In the genomic region with DNA sequence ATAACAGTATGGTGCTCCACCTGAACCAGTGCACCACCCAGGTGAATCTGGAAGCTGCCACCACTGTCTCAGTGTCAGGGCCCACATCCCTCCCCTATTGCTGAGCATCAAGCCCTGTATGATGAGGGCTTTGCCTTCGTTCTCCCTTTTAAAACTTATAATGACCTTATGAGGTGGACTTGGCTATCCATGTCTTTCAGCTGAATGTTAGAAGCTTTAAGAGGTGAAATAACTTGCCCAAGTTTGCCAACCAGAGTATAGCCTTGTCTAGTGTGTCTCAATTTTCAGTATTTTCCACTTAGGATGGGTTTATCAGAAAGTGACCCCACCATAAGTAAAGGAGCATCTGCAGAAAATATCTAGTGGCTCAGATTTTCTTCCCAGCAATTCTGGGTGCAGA, we compare ENCODE assay signal across 29 cellular contexts.
"Had no signal": no experiment of that assay in that cellular context is flagged by ENCODE, and none has a peak within 500 bp of the region (broad histone marks: within the 10 kb centered on the region; RNA-seq: fewer than 3 reads in every experiment).

No MANE protein-coding gene starts in this region.

- H3K27me3 Mint-ChIP-seq: stimulated activated memory B cell treated with anti-CD40 and anti-IgM and Interleukin-4, amounts not matched to agents 10 μg/mL and 1 μg/mL and 100 μg/mL, for 72 hours; stimulated activated naive B cell treated with anti-CD40 and anti-IgM and Interleukin-4, amounts not matched to agents 10 μg/mL and 1 μg/mL and 100 μg/mL, for 72 hours; stimulated activated naive CD8-positive, alpha-beta T cell treated with anti-CD3 and anti-CD28 coated beads, Interleukin-15, Interleukin-2, amounts not matched to agents 100 ng/mL and 50 ng/mL, for 24 hours; type B pancreatic cell had no signal

- ATAC-seq: stimulated activated effector memory CD8-positive, alpha-beta T cell treated with anti-CD3 and anti-CD28 coated beads, Interleukin-12 subunit alpha, Interleukin-12 subunit beta, amount 100 ng/mL, for 72 hours; stimulated activated memory B cell treated with anti-CD40 and anti-IgM and Interleukin-4, amounts not matched to agents 10 μg/mL and 1 μg/mL and 100 μg/mL, for 72 hours; stimulated activated naive B cell treated with anti-CD40 and anti-IgM and Interleukin-4, amounts not matched to agents 10 μg/mL and 1 μg/mL and 100 μg/mL, for 72 hours; stimulated activated naive CD8-positive, alpha-beta T cell treated with anti-CD3 and anti-CD28 coated beads, Interleukin-15, amount 100 ng/mL, for 72 hours; stimulated activated naive CD8-positive, alpha-beta T cell treated with anti-CD3 and anti-CD28 coated beads, Interleukin-15, Interleukin-2, amounts not matched to agents 100 U/mL and 50 U/mL, for 24 hours; upper lobe of right lung had no signal

- H3K27me3 ChIP-seq: stomach, suprapubic skin, testis, thyroid gland, tibial artery, tibial nerve, transverse colon, upper lobe of left lung, upper lobe of right lung, uterus, vagina had no signal

- FAIRE-seq: urothelium cell line had no signal

- H3K4me1 Mint-ChIP-seq: stimulated activated effector memory CD8-positive, alpha-beta T cell treated with anti-CD3 and anti-CD28 coated beads, Interleukin-12 subunit alpha, Interleukin-12 subunit beta, amount 100 ng/mL, for 72 hours; stimulated activated memory B cell treated with anti-CD40 and anti-IgM and Interleukin-4, amounts not matched to agents 10 μg/mL and 1 μg/mL and 100 μg/mL, for 72 hours; stimulated activated naive B cell treated with anti-CD40 and anti-IgM and Interleukin-4, amounts not matched to agents 10 μg/mL and 1 μg/mL and 100 μg/mL, for 72 hours; stimulated activated naive CD8-positive, alpha-beta T cell treated with anti-CD3 and anti-CD28 coated beads, Interleukin-15, amount 100 ng/mL, for 72 hours had no signal

- DNase-seq: stimulated activated CD4-positive, alpha-beta T cell treated with anti-CD3 and anti-CD28 coated beads, Interleukin-2, amount 100 ng/mL, for 48 hours; stimulated activated CD4-positive, alpha-beta T cell treated with anti-CD3 and anti-CD28 coated beads, Interleukin-4, amount 100 ng/mL, for 1 hour; stimulated activated CD4-positive, alpha-beta T cell treated with anti-CD3 and anti-CD28 coated beads, Interleukin-4, amount 100 ng/mL, for 24 hours; stimulated activated CD4-positive, alpha-beta T cell treated with anti-CD3 and anti-CD28 coated beads, Interleukin-4, amount 100 ng/mL, for 4 hours; stimulated activated CD8-positive, alpha-beta memory T cell treated with anti-CD3 and anti-CD28 coated beads, Interleukin-4, amount 100 ng/mL, for 48 hours; stimulated activated naive B cell treated with anti-CD40 and anti-IgM and Interleukin-4, amounts not matched to agents 10 μg/mL and 1 μg/mL and 100 μg/mL, for 72 hours; stimulated activated naive CD4-positive, alpha-beta T cell; stimulated activated naive CD4-positive, alpha-beta T cell treated with Interleukin-2 at 50 U/mL for 16 hours; stimulated activated naive CD8-positive, alpha-beta T cell treated with anti-CD3 and anti-CD28 coated beads, Interleukin-15, amount 100 ng/mL, for 72 hours; stimulated activated naive CD8-positive, alpha-beta T cell treated with anti-CD3 and anti-CD28 coated beads, Interleukin-15, Interleukin-2, amounts not matched to agents 100 U/mL and 50 U/mL, for 24 hours; stomach; substantia nigra; testis; thyroid gland; tibial artery; transverse colon; trophoblast cell; upper lobe of left lung; upper lobe of right lung; uterus had no signal

- H3K36me3 Mint-ChIP-seq: stimulated activated effector memory CD8-positive, alpha-beta T cell treated with anti-CD3 and anti-CD28 coated beads, Interleukin-12 subunit alpha, Interleukin-12 subunit beta, amount 100 ng/mL, for 72 hours; stimulated activated memory B cell treated with anti-CD40 and anti-IgM and Interleukin-4, amounts not matched to agents 10 μg/mL and 1 μg/mL and 100 μg/mL, for 72 hours; type B pancreatic cell had no signal

- H3K27ac ChIP-seq: stomach, suprapubic skin, testis, thoracic aorta, thyroid gland, tibial artery, tibial nerve, transverse colon, upper lobe of left lung, upper lobe of right lung, uterus, vagina had no signal

- H3K36me3 ChIP-seq: stomach, suprapubic skin, thoracic aorta, thyroid gland, tibial artery, tibial nerve, transverse colon, upper lobe of left lung, upper lobe of right lung, uterus, vagina had no signal

- H3K27ac Mint-ChIP-seq: stimulated activated effector memory CD8-positive, alpha-beta T cell treated with anti-CD3 and anti-CD28 coated beads, Interleukin-12 subunit alpha, Interleukin-12 subunit beta, amount 100 ng/mL, for 72 hours; stimulated activated memory B cell treated with anti-CD40 and anti-IgM and Interleukin-4, amounts not matched to agents 10 μg/mL and 1 μg/mL and 100 μg/mL, for 72 hours; stimulated activated naive B cell treated with anti-CD40 and anti-IgM and Interleukin-4, amounts not matched to agents 10 μg/mL and 1 μg/mL and 100 μg/mL, for 72 hours; stimulated activated naive CD8-positive, alpha-beta T cell treated with anti-CD3 and anti-CD28 coated beads, Interleukin-15, amount 100 ng/mL, for 72 hours; stimulated activated naive CD8-positive, alpha-beta T cell treated with anti-CD3 and anti-CD28 coated beads, Interleukin-15, Interleukin-2, amounts not matched to agents 100 ng/mL and 50 ng/mL, for 24 hours; type B pancreatic cell had no signal

- H3K9me3 ChIP-seq: testis, thyroid gland, transverse colon, upper lobe of right lung, uterus, vagina had no signal

- H3K4me3 Mint-ChIP-seq: stimulated activated effector memory CD8-positive, alpha-beta T cell treated with anti-CD3 and anti-CD28 coated beads, Interleukin-12 subunit alpha, Interleukin-12 subunit beta, amount 100 ng/mL, for 72 hours; stimulated activated memory B cell treated with anti-CD40 and anti-IgM and Interleukin-4, amounts not matched to agents 10 μg/mL and 1 μg/mL and 100 μg/mL, for 72 hours; stimulated activated naive B cell treated with anti-CD40 and anti-IgM and Interleukin-4, amounts not matched to agents 10 μg/mL and 1 μg/mL and 100 μg/mL, for 72 hours; stimulated activated naive CD8-positive, alpha-beta T cell treated with anti-CD3 and anti-CD28 coated beads, Interleukin-15, amount 100 ng/mL, for 72 hours; stimulated activated naive CD8-positive, alpha-beta T cell treated with anti-CD3 and anti-CD28 coated beads, Interleukin-15, Interleukin-2, amounts not matched to agents 100 ng/mL and 50 ng/mL, for 24 hours; type B pancreatic cell had no signal

- H3K9me3 Mint-ChIP-seq: stimulated activated memory B cell treated with anti-CD40 and anti-IgM and Interleukin-4, amounts not matched to agents 10 μg/mL and 1 μg/mL and 100 μg/mL, for 72 hours; type B pancreatic cell had no signal

- H3K4me1 ChIP-seq: stomach, suprapubic skin, testis, thyroid gland, tibial artery, tibial nerve, transverse colon, upper lobe of left lung, upper lobe of right lung, uterus, vagina had no signal

- H3K4me3 ChIP-seq: stomach, suprapubic skin, testis, thoracic aorta, thyroid gland, tibial artery, tibial nerve, transverse colon, upper lobe of left lung, upper lobe of right lung, uterus, vagina had no signal
